ENCODE assay signal across 8 cellular contexts in genomic region chr3:50572158-50572557, GRCh38. TPM values are rescaled to one million over a fixed set of nuclear protein-coding genes. Genes with fewer than 3 reads are reported as not detected.
A peak's percentile ranks its signal among the peaks of the same experiment; 100 is the strongest.
DNase-seq lines count a peak whose midpoint lies in the region; ATAC-seq and TF ChIP-seq lines count a peak whose summit lies in the region.

No MANE protein-coding gene starts in this region.

- H3K4me2 ChIP-seq in PC-3 (ENCODE audit: low read length): no peak overlapping the region

- POLR2A ChIA-PET in PC-3 (lab: Charles Lee; ENCODE audit: unreplicated experiment): no interaction called here

- WGBS in esophagus muscularis mucosa: no CpG with 5 or more reads among the region's 1 CpG

- H3K4me3 ChIP-seq in HAP-1 (no peak overlapping the region), PC-3 (ENCODE audit: low read length) (no peak overlapping the region), esophagus muscularis mucosa (no peak overlapping the region)

- H3K9me3 ChIP-seq in HAP-1 (no peaks in the 10 kb centered on the region), PC-3 (ENCODE audit: low read length) (no peaks in the 10 kb centered on the region), esophagus muscularis mucosa (no peaks in the 10 kb centered on the region)

- peak; percentile 4; the same call in 1 of the 2 replicates for ATAC-seq in PC-3
- ATAC-seq in natural killer cell: peak; percentile 29 to 53 (median 32)
- peak; percentile 28 for ATAC-seq in stimulated activated naive B cell treated with anti-CD40 and anti-IgM and Interleukin-4, amounts not matched to agents 10 μg/mL and 1 μg/mL and 100 μg/mL, for 72 hours (replicated peaks)
- no peak for ATAC-seq in HG02763 (IDR thresholded peaks at IDR 0.05; ENCODE audit: unreplicated experiment)

- TF ChIP-seq EP300 in esophagus muscularis mucosa (IDR thresholded peaks at IDR 0.05): no peak

- no peaks in the 10 kb centered on the region for H3K27me3 Mint-ChIP-seq in natural killer cell (ENCODE audit: low read depth in 2 of 2)
- no peaks in the 10 kb centered on the region for H3K27me3 Mint-ChIP-seq in stimulated activated naive B cell treated with anti-CD40 and anti-IgM and Interleukin-4, amounts not matched to agents 10 μg/mL and 1 μg/mL and 100 μg/mL, for 72 hours

- H3K36me3 ChIP-seq in HAP-1 (replicated peaks) (peaks cover 10% of the 10 kb centered on the region), PC-3 (ENCODE audit: low read depth, low read length) (peaks cover 3% of the 10 kb centered on the region; the same call in 1 of the 2 replicates), esophagus muscularis mucosa (peaks cover 0 to 45% (median 27%) of the 10 kb centered on the region in 4 donors)

- H3K4me1 ChIP-seq in HAP-1 (no peaks in the 10 kb centered on the region), PC-3 (ENCODE audit: insufficient read depth, low read length) (peaks cover 14% of the 10 kb centered on the region; the same call in 1 of the 2 replicates), esophagus muscularis mucosa (peaks cover 16 to 45% (median 39%) of the 10 kb centered on the region in 4 donors)

- H3K4me1 Mint-ChIP-seq in natural killer cell: peaks cover 52 to 81% of the 10 kb centered on the region in 2 donors
- peaks cover 44 to 66% of the 10 kb centered on the region in 2 donors for H3K4me1 Mint-ChIP-seq in stimulated activated naive B cell treated with anti-CD40 and anti-IgM and Interleukin-4, amounts not matched to agents 10 μg/mL and 1 μg/mL and 100 μg/mL, for 72 hours

- no peaks in the 10 kb centered on the region for H3K9me2 ChIP-seq in PC-3 (replicated peaks; ENCODE audit: low read length)

- H3K27ac ChIP-seq in C4-2B (no peak overlapping the region), PC-3 (ENCODE audit: low read length) (no peak overlapping the region), esophagus muscularis mucosa (replicated peaks in 1 of 4) (peak overlapping the region in 1 of 4 donors; percentile 64)

- peak overlapping the region; percentile 88 to 95 for H3K27ac Mint-ChIP-seq in natural killer cell
- H3K27ac Mint-ChIP-seq in stimulated activated naive B cell treated with anti-CD40 and anti-IgM and Interleukin-4, amounts not matched to agents 10 μg/mL and 1 μg/mL and 100 μg/mL, for 72 hours: peak overlapping the region; percentile 92

- H3K4me3 Mint-ChIP-seq in natural killer cell: peak overlapping the region; percentile 58
- H3K4me3 Mint-ChIP-seq in stimulated activated naive B cell treated with anti-CD40 and anti-IgM and Interleukin-4, amounts not matched to agents 10 μg/mL and 1 μg/mL and 100 μg/mL, for 72 hours: peak overlapping the region; percentile 25 to 51

- intact Hi-C loops in PC-3 (cut with micrococcal nuclease) (loop anchor here (1.0 kb wide), 1 partner anchor 42 kb away; no protein-coding TSS in a partner anchor), esophagus muscularis mucosa (cut with DNase I) (loop anchor here (1.0 to 5.0 kb wide), 2 partner anchors 43 to 805 kb away; no protein-coding TSS in a partner anchor), natural killer cell (cut with micrococcal nuclease) (loop anchor here (1.0 to 10.0 kb wide), 6 partner anchors 17 to 813 kb away; partner anchors contain the start of gene MANF)

- CTCF ChIA-PET in PC-3 (lab: Charles Lee): no interaction called here

- peaks cover 4% of the 10 kb centered on the region for H3F3A ChIP-seq in PC-3 (ENCODE audit: low read length, unreplicated experiment)

- H4K20me1 ChIP-seq in PC-3 (ENCODE audit: low read length): no peaks in the 10 kb centered on the region

- no peak overlapping the region for H3K9ac ChIP-seq in PC-3 (ENCODE audit: low read length)

- peaks cover 11% of the 10 kb centered on the region for H3K79me2 ChIP-seq in PC-3 (ENCODE audit: low read length)

- no peaks in the 10 kb centered on the region for H3K36me3 Mint-ChIP-seq in natural killer cell
- peaks cover 22 to 46% of the 10 kb centered on the region in 2 donors for H3K36me3 Mint-ChIP-seq in stimulated activated naive B cell treated with anti-CD40 and anti-IgM and Interleukin-4, amounts not matched to agents 10 μg/mL and 1 μg/mL and 100 μg/mL, for 72 hours

- in situ Hi-C loops in HAP-1 (cut with MboI; ENCODE audit: low sequenced_read_pairs): no loop called here

- no peaks in the 10 kb centered on the region for H3K9me3 Mint-ChIP-seq in natural killer cell
- no peaks in the 10 kb centered on the region for H3K9me3 Mint-ChIP-seq in stimulated activated naive B cell treated with anti-CD40 and anti-IgM and Interleukin-4, amounts not matched to agents 10 μg/mL and 1 μg/mL and 100 μg/mL, for 72 hours

- no TSS peak for BruUV-seq in PC-3 (replicated peaks; lab: Mats Ljungman, UMichigan)

- DNase-seq in HAP-1 (ENCODE audit: low spot score in 2 of 2) (peak; percentile 51 to 72), PC-3 (peak; percentile 72), activated T-cell treated with anti-CD3 and anti-CD28 coated beads for 48 hours (ENCODE audit: low read depth) (peak; percentile 82), esophagus muscularis mucosa (ENCODE audit: extremely low spot score) (no peak), natural killer cell (peak; percentile 77)
- DNase-seq in stimulated activated naive B cell treated with anti-CD40 and anti-IgM and Interleukin-4, amounts not matched to agents 10 μg/mL and 1 μg/mL and 100 μg/mL, for 72 hours: peak; percentile 74

- TF ChIP-seq POLR2A in esophagus muscularis mucosa (IDR thresholded peaks at IDR 0.05; ENCODE audit: low read depth): no peak

- no peak overlapping the region for H2AFZ ChIP-seq in PC-3 (ENCODE audit: low read length)

- no peaks in the 10 kb centered on the region for H3K27me3 ChIP-seq in HAP-1 (ENCODE audit: low read depth)
- H3K27me3 ChIP-seq in PC-3 (ENCODE audit: low read length): no peaks in the 10 kb centered on the region
- H3K27me3 ChIP-seq in esophagus muscularis mucosa: no peaks in the 10 kb centered on the region

- peak; percentile 78 for TF ChIP-seq CTCF in C4-2B (conservative IDR thresholded peaks at IDR 0.05)
- TF ChIP-seq CTCF in PC-3 (conservative IDR thresholded peaks at IDR 0.05; ENCODE audit: low read depth, low read length): peak; percentile 87
- TF ChIP-seq CTCF in esophagus muscularis mucosa (IDR thresholded peaks at IDR 0.05): peak; percentile 92 to 95 (median 93)
- TF ChIP-seq CTCF in natural killer cell (IDR thresholded peaks at IDR 0.05): peak; percentile 85

RNA-seq across cellular contexts. Expression of gene HEMK1, which starts 2.8 kb away (rescaled TPM):
- total RNA-seq in PC-3 (2014; rRNA removed) (20.3 and 22.2 TPM in 2 replicates), esophagus muscularis mucosa (10 to 100 TPM in 1 of 4 donors, 1 to 10 TPM in 3; 4.6 to 10.6 (median 6.3) TPM), natural killer cell (10 to 100 TPM; 20.5 to 29.3 (median 28.2) TPM)

RNA-seq across cellular contexts. Expression of gene C3orf18, which starts 4.6 kb away (rescaled TPM):
- total RNA-seq in PC-3 (2014; rRNA removed): 31.2 and 33.9 TPM in 2 replicates
- total RNA-seq in esophagus muscularis mucosa: 10 to 100 TPM; 13.6 to 23.8 (median 18.9) TPM
- 10 to 100 TPM in 2 of 3 donors, 1 to 10 TPM in 1; 7.5 to 15.3 (median 11.7) TPM for total RNA-seq in natural killer cell

RNA-seq across cellular contexts. Expression of gene CISH, which starts 39.4 kb away (rescaled TPM):
- total RNA-seq in PC-3 (2014; rRNA removed) (1.6 and 2.3 TPM in 2 replicates), esophagus muscularis mucosa (10 to 100 TPM in 1 of 4 donors, 1 to 10 TPM in 3; 1.7 to 26.7 (median 4.4) TPM), natural killer cell (10 to 100 TPM in 2 of 3 donors, 1 to 10 TPM in 1; 2.4 to 23.6 (median 11.3) TPM)

RNA-seq across cellular contexts. Expression of gene MAPKAPK3, which starts 44.8 kb away (rescaled TPM):
- total RNA-seq in PC-3 (2014; rRNA removed) (142 and 174 TPM in 2 replicates), esophagus muscularis mucosa (10 to 100 TPM; 20.8 to 31.3 (median 27.2) TPM), natural killer cell (10 to 100 TPM; 48.0 to 57.7 (median 49.3) TPM)
